ENCODE assay signal across 13 cellular contexts in the genomic region with DNA sequence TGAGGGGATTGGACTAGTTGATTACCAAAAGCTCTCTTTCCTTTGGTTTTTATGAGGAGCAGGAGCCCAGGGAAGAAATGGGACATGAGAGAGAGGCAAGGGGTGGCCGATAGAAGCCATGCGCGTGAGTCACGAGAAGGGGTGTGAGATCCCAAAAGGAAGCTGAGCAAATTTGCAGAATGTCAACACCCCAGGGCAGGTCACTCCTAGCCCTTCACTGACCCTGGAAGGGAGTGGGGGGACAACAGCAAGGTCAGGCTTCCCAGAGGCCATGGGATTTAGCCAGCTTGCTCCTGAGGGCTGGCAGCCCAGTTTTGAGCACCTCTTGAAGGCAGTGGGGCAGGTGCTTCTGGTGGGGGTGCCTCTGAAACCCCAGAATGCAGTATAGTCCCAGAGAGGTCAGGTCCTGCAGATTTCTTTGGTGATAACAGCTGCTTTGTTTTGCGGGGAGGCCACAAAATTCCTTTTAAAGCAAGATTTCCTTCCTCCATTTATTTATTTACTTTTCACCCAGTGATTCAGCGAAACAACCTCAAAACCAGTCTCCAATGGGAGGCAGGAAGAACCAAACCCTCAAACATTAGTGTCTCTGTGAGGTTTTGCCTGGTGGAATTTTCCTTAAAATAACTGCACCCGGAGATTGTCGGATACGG. TPM values are rescaled to one million over a fixed set of nuclear protein-coding genes. Genes with fewer than 3 reads are reported as not detected.
DNase-seq lines count a peak whose midpoint lies in the region; ATAC-seq, FAIRE-seq and TF ChIP-seq lines count a peak whose summit lies in the region.
"Had no signal": no experiment of that assay in that cellular context is flagged by ENCODE, and none has a peak within 500 bp of the region (broad histone marks: within the 10 kb centered on the region; RNA-seq: fewer than 3 reads in every experiment).

No MANE protein-coding gene starts in this region.

- no peak overlapping the region for H3K27ac Mint-ChIP-seq in activated CD4-positive, alpha-beta T cell treated with anti-CD3 and anti-CD28 coated beads for 36 hours
- no peak overlapping the region for H3K27ac Mint-ChIP-seq in type B pancreatic cell
- H3K27ac Mint-ChIP-seq: stimulated activated naive CD8-positive, alpha-beta T cell treated with anti-CD3 and anti-CD28 coated beads, Interleukin-15, Interleukin-2, amounts not matched to agents 100 ng/mL and 50 ng/mL, for 24 hours had no signal

- POLR2A ChIA-PET in activated CD4-positive, alpha-beta T cell treated with anti-CD3 and anti-CD28 coated beads for 36 hours (lab: Charles Lee): no interaction called here

- H3K36me3 ChIP-seq in bronchial epithelial cell (ENCODE audit: control insufficient read depth, insufficient read depth, low read length): no peaks in the 10 kb centered on the region
- no peaks in the 10 kb centered on the region for H3K36me3 ChIP-seq in mesenchymal stem cell (ENCODE audit: control insufficient read depth in 1 of 2, insufficient read depth in 2 of 2, low read depth in 1 of 2, low read length in 2 of 2)
- no peaks in the 10 kb centered on the region for H3K36me3 ChIP-seq in transverse colon

- no peaks in the 10 kb centered on the region for H3K9me3 Mint-ChIP-seq in activated CD4-positive, alpha-beta T cell treated with anti-CD3 and anti-CD28 coated beads for 36 hours (ENCODE audit: low read depth)
- H3K9me3 Mint-ChIP-seq in type B pancreatic cell: no peaks in the 10 kb centered on the region
- H3K9me3 Mint-ChIP-seq: stimulated activated naive CD8-positive, alpha-beta T cell treated with anti-CD3 and anti-CD28 coated beads, Interleukin-15, Interleukin-2, amounts not matched to agents 100 ng/mL and 50 ng/mL, for 24 hours had no signal

- peak overlapping the region; percentile 100 for H2BK12ac ChIP-seq in mesenchymal stem cell (ENCODE audit: low read length in 2 of 2)

- peaks cover 3% of the 10 kb centered on the region for H3K4me1 Mint-ChIP-seq in activated CD4-positive, alpha-beta T cell treated with anti-CD3 and anti-CD28 coated beads for 36 hours
- no peaks in the 10 kb centered on the region for H3K4me1 Mint-ChIP-seq in type B pancreatic cell (ENCODE audit: unreplicated experiment)

- H3K23ac ChIP-seq in mesenchymal stem cell (ENCODE audit: low read length in 2 of 2): no peak overlapping the region

- peak overlapping the region; percentile 91 to 95 for H3K4ac ChIP-seq in mesenchymal stem cell (ENCODE audit: low read depth in 1 of 2, low read length in 2 of 2)

- WGBS in mesenchymal stem cell: 9% methylated on average over 8 of the region's 9 CpGs
- WGBS in transverse colon (ENCODE audit: low coverage in 1 of 2), 2 donors: 25 to 65% methylated on average over 4 to 9 of the region's 9 CpGs

- no peak overlapping the region for H3K14ac ChIP-seq in mesenchymal stem cell (ENCODE audit: low read length in 2 of 2)

- H3K4me3 ChIP-seq in bronchial epithelial cell (ENCODE audit: low read depth, low read length): no peak overlapping the region
- no peak overlapping the region for H3K4me3 ChIP-seq in mesenchymal stem cell (ENCODE audit: insufficient read depth in 1 of 2, low read depth in 1 of 2, low read length in 2 of 2)
- no peak overlapping the region for H3K4me3 ChIP-seq in transverse colon

- H4K91ac ChIP-seq in mesenchymal stem cell (ENCODE audit: low read length): peak overlapping the region; percentile 96

- no peak overlapping the region for H3K4me2 ChIP-seq in mesenchymal stem cell (ENCODE audit: low read length, poor library complexity, severe bottlenecking)

- H3K27ac ChIP-seq in mesenchymal stem cell (ENCODE audit: low read length, poor library complexity, severe bottlenecking): no peak overlapping the region
- H3K27ac ChIP-seq in transverse colon: peak overlapping the region in 3 of 4 donors; percentile 8 to 49 (median 18)
- H3K27ac ChIP-seq: RWPE1 had no signal

- no peaks in the 10 kb centered on the region for H3K36me3 Mint-ChIP-seq in activated CD4-positive, alpha-beta T cell treated with anti-CD3 and anti-CD28 coated beads for 36 hours (ENCODE audit: low read depth)
- no peaks in the 10 kb centered on the region for H3K36me3 Mint-ChIP-seq in type B pancreatic cell

- no peaks in the 10 kb centered on the region for H3K79me1 ChIP-seq in mesenchymal stem cell (replicated peaks; ENCODE audit: low read length, poor library complexity, severe bottlenecking)

- H3K27me3 ChIP-seq in bronchial epithelial cell (ENCODE audit: control insufficient read depth, insufficient read depth, low read length) (no peaks in the 10 kb centered on the region), mesenchymal stem cell (ENCODE audit: control insufficient read depth in 1 of 2, insufficient read depth in 1 of 2, low read length in 2 of 2) (no peaks in the 10 kb centered on the region), transverse colon (peaks cover 8% of the 10 kb centered on the region)

- no peak overlapping the region for H2BK5ac ChIP-seq in mesenchymal stem cell (ENCODE audit: low read depth, low read length, poor library complexity, severe bottlenecking)

- H2BK15ac ChIP-seq in mesenchymal stem cell (ENCODE audit: low read depth, poor library complexity, severe bottlenecking): peak overlapping the region; percentile 100

- in situ Hi-C loops in transverse colon (cut with MboI; ENCODE audit: low pct_ligation_motif_present in 1 of 4, low pct_unique_long_range_greater_than_20kb in 1 of 4, low sequenced_read_pairs in 3 of 4): no loop called here

- H3K18ac ChIP-seq in mesenchymal stem cell (ENCODE audit: low read depth in 1 of 2, low read length in 2 of 2): peak overlapping the region; percentile 85 to 94

- peak overlapping the region; percentile 21 for H2AFZ ChIP-seq in mesenchymal stem cell (ENCODE audit: low read depth, low read length)

- no peaks in the 10 kb centered on the region for H3K9me3 ChIP-seq in mesenchymal stem cell (ENCODE audit: control insufficient read depth, low read length)
- no peaks in the 10 kb centered on the region for H3K9me3 ChIP-seq in transverse colon

- FAIRE-seq in HTR-8/SVneo (lab: Jason Lieb, UNC) (no peak), bronchial epithelial cell (lab: Jason Lieb, UNC) (no peak)

- H2BK120ac ChIP-seq in mesenchymal stem cell (ENCODE audit: low read depth, low read length): peak overlapping the region; percentile 95

- no peak for TF ChIP-seq CTCF in bronchial epithelial cell (IDR thresholded peaks at IDR 0.05; ENCODE audit: insufficient read depth, low read length, severe bottlenecking)
- no peak for TF ChIP-seq CTCF in transverse colon (IDR thresholded peaks at IDR 0.05)
- no peak for TF ChIP-seq CTCF in type B pancreatic cell (conservative IDR thresholded peaks at IDR 0.05)

- peaks cover 3% of the 10 kb centered on the region for H3K4me1 ChIP-seq in mesenchymal stem cell (ENCODE audit: control insufficient read depth, insufficient read depth, low read depth, low read length)
- peaks cover 0 to 3% (median 0%) of the 10 kb centered on the region in 4 donors for H3K4me1 ChIP-seq in transverse colon

- no peak for ATAC-seq in activated CD4-positive, alpha-beta T cell treated with anti-CD3 and anti-CD28 coated beads for 36 hours

- H3K27me3 Mint-ChIP-seq in activated CD4-positive, alpha-beta T cell treated with anti-CD3 and anti-CD28 coated beads for 36 hours: peaks cover 19% of the 10 kb centered on the region
- H3K27me3 Mint-ChIP-seq in type B pancreatic cell: peaks cover 9% of the 10 kb centered on the region

- no peak for TF ChIP-seq EP300 in transverse colon (IDR thresholded peaks at IDR 0.05; ENCODE audit: low read depth)

- H4K8ac ChIP-seq in mesenchymal stem cell (ENCODE audit: low read length): peak overlapping the region; percentile 93

- intact Hi-C loops in transverse colon (cut with DNase I; ENCODE audit: low total_unique reads): no loop called here
- intact Hi-C loops in activated CD4-positive, alpha-beta T cell treated with anti-CD3 and anti-CD28 coated beads for 36 hours (cut with DNase I, micrococcal nuclease): no loop called here

- no peak overlapping the region for H3K4me3 Mint-ChIP-seq in activated CD4-positive, alpha-beta T cell treated with anti-CD3 and anti-CD28 coated beads for 36 hours
- no peak overlapping the region for H3K4me3 Mint-ChIP-seq in type B pancreatic cell
- H3K4me3 Mint-ChIP-seq: stimulated activated naive CD8-positive, alpha-beta T cell treated with anti-CD3 and anti-CD28 coated beads, Interleukin-15, Interleukin-2, amounts not matched to agents 100 ng/mL and 50 ng/mL, for 24 hours had no signal

- H3K9ac ChIP-seq in mesenchymal stem cell (ENCODE audit: low read length): no peak overlapping the region

- no peak overlapping the region for H2AK5ac ChIP-seq in mesenchymal stem cell (ENCODE audit: low read length, severe bottlenecking)

- peak; percentile 19 for DNase-seq in HTR-8/SVneo (ENCODE audit: insufficient read length, low spot score)
- peak; percentile 29 for DNase-seq in bronchial epithelial cell (ENCODE audit: low read depth)
- peak; percentile 83 for DNase-seq in mesenchymal stem cell
- DNase-seq in transverse colon: no peak
- no peak for DNase-seq in activated CD4-positive, alpha-beta T cell treated with anti-CD3 and anti-CD28 coated beads for 36 hours
- no peak for DNase-seq in type B pancreatic cell (ENCODE audit: extremely low spot score, unreplicated experiment)
- no peak for DNase-seq in DMS53 (lab: John Stamatoyannopoulos, UW)
- DNase-seq: cerebellar nuclear complex, NCI-H1436 treated with DMSO at 0.1 percent for 48 hours, NCI-H526, T1000 had no signal

- no peak for TF ChIP-seq POLR2A in transverse colon (IDR thresholded peaks at IDR 0.05)

- CTCF ChIA-PET in activated CD4-positive, alpha-beta T cell treated with anti-CD3 and anti-CD28 coated beads for 36 hours (lab: Charles Lee): interaction anchor here (0.9 to 1.1 kb wide), 2 partner anchors 101 to 232 kb away, joined by 3 to 4 read pairs; no protein-coding TSS in a partner anchor

RNA-seq across cellular contexts. Expression of gene TIMP3, which starts 40.1 kb away (rescaled TPM):
- total RNA-seq in bronchial epithelial cell (52.2 and 71.1 TPM in 2 replicates), transverse colon (100 to 1,000 TPM in 1 of 4 donors, 10 to 100 TPM in 3; 49.7 to 158 (median 62.4) TPM), type B pancreatic cell (ENCODE audit: low replicate concordance) (38.3 and 45.9 TPM in 2 replicates)
- 319 TPM for polyA plus RNA-seq in mesenchymal stem cell (2013, experiment 1 of 2)
- polyA plus RNA-seq in mesenchymal stem cell (2013, experiment 2 of 2): 317 TPM
- not detected for total RNA-seq in activated CD4-positive, alpha-beta T cell treated with anti-CD3 and anti-CD28 coated beads for 36 hours

Comparison
In these comparisons a context has a peak if more than half of its experiments do, and no peak if none do; other contexts are left out.
1. DNase-seq: peak in HTR-8/SVneo (single experiment), bronchial epithelial cell (single experiment) and mesenchymal stem cell (single experiment); none in transverse colon (single experiment), activated CD4-positive, alpha-beta T cell treated with anti-CD3 and anti-CD28 coated beads for 36 hours (single experiment), type B pancreatic cell (single experiment) and DMS53 (single experiment).
2. RNA of gene TIMP3, which starts 40.1 kb away (total RNA-seq): 52.2 to 71.1 TPM in bronchial epithelial cell, 49.7 to 158 TPM in transverse colon and 38.3 to 45.9 TPM in type B pancreatic cell; not detected in activated CD4-positive, alpha-beta T cell treated with anti-CD3 and anti-CD28 coated beads for 36 hours; every median in the first group is over 10 times any median in the second.